In genomic region chr20:34363062-34364012, GRCh38 we compare ENCODE assay signal across 8 cellular contexts. TPM values are rescaled to one million over a fixed set of nuclear protein-coding genes. Genes with fewer than 3 reads are reported as not detected.
A peak's percentile ranks its signal among the peaks of the same experiment; 100 is the strongest.
DNase-seq lines count a peak whose midpoint lies in the region; ATAC-seq and TF ChIP-seq lines count a peak whose summit lies in the region.

ITCH (plus strand) TSS chr20:34363273; CDS start chr20:34393812, 30,539 bp downstream.

- peak; percentile 99 for ATAC-seq in CD8-positive, alpha-beta T cell
- ATAC-seq in GM19467 (IDR thresholded peaks at IDR 0.05; ENCODE audit: unreplicated experiment): peak; percentile 91

- H3K36me3 ChIP-seq in CD8-positive, alpha-beta T cell (ENCODE audit: insufficient read depth, low read length): no peaks in the 10 kb centered on the region

- peak; percentile 80 to 94 (median 91) for DNase-seq in CD8-positive, alpha-beta T cell
- DNase-seq in HS-27A (ENCODE audit: low read depth) (peak; percentile 86), NK-92 (lab: John Stamatoyannopoulos, UW; ENCODE audit: unreplicated experiment) (peak; percentile 52), medulla oblongata (ENCODE audit: extremely low spot score) (peak; percentile 97)
- peak; percentile 96 for DNase-seq in activated CD8-positive, alpha-beta memory T cell treated with anti-CD3 and anti-CD28 coated beads for 24 hours
- peak; percentile 84 for DNase-seq in effector CD8-positive, alpha-beta T cell (lab: John Stamatoyannopoulos, UW)
- DNase-seq in stimulated activated CD8-positive, alpha-beta memory T cell treated with anti-CD3 and anti-CD28 coated beads, Interleukin-12 subunit alpha, Interleukin-12 subunit beta, amount 100 ng/mL, for 1 hour (ENCODE audit: low read depth): peak; percentile 91

- no peaks in the 10 kb centered on the region for H3K9me3 ChIP-seq in CD8-positive, alpha-beta T cell (ENCODE audit: low read length)

- CTCF ChIA-PET in CD8-positive, alpha-beta T cell (lab: Charles Lee): interaction anchor here (3.5 kb wide), 1 partner anchor 51 kb away, joined by 19 read pairs; no protein-coding TSS in a partner anchor

- no peaks in the 10 kb centered on the region for H3K27me3 ChIP-seq in CD8-positive, alpha-beta T cell (ENCODE audit: insufficient read depth, low read length)

- POLR2A ChIA-PET in CD8-positive, alpha-beta T cell (lab: Charles Lee): interaction anchor here (0.6 to 2.5 kb wide), 6 partner anchors 13 to 1410 kb away, joined by 3 to 12 read pairs (median 4); partner anchors contain the start of genes AHCY and DYNLRB1

- no peaks in the 10 kb centered on the region for H3K9me3 Mint-ChIP-seq in CD8-positive, alpha-beta T cell

- H3K36me3 Mint-ChIP-seq in CD8-positive, alpha-beta T cell: peaks cover 14% of the 10 kb centered on the region

- intact Hi-C loops in CD8-positive, alpha-beta T cell (cut with DNase I, micrococcal nuclease): loop anchor here (1.0 to 10.0 kb wide), 12 partner anchors 60 to 1591 kb away; partner anchors contain the start of genes AHCY (in 2 of the 2), PIGU (in 2 of the 2), CHMP4B (in 1 of the 2) and EIF2S2 (in 1 of the 2)

- peak within 1 kb of the TSS; percentile 92 for H3K4me3 ChIP-seq in CD8-positive, alpha-beta T cell (ENCODE audit: low read depth, low read length)

- H3K27me3 Mint-ChIP-seq in CD8-positive, alpha-beta T cell (ENCODE audit: low read depth): no peaks in the 10 kb centered on the region

- no peak for TF ChIP-seq CTCF in CD8-positive, alpha-beta T cell (IDR thresholded peaks at IDR 0.05)

- peak within 1 kb of the TSS; percentile 99 for H3K4me3 Mint-ChIP-seq in CD8-positive, alpha-beta T cell

- H3K4me1 ChIP-seq in CD8-positive, alpha-beta T cell (ENCODE audit: insufficient read depth, low read length): peaks cover 43% of the 10 kb centered on the region

- peak within 1 kb of the TSS; percentile 86 for H3K27ac ChIP-seq in CD8-positive, alpha-beta T cell (ENCODE audit: low read depth, low read length)

- H3K27ac Mint-ChIP-seq in CD8-positive, alpha-beta T cell: peak within 1 kb of the TSS; percentile 99

- peaks cover 48% of the 10 kb centered on the region for H3K4me1 Mint-ChIP-seq in CD8-positive, alpha-beta T cell (ENCODE audit: low read depth)

RNA-seq across cellular contexts. Expression of gene ITCH, which starts in this region (rescaled TPM):
- 10 to 100 TPM; 50.4 to 55.2 TPM for total RNA-seq in CD8-positive, alpha-beta T cell

Comparison
In these comparisons a context has a peak if more than half of its experiments do, and no peak if none do; other contexts are left out.
1. Peak in every context shown above with its lines: DNase-seq, ATAC-seq, H3K4me3 ChIP-seq and H3K27ac ChIP-seq.